In genomic region chr3:128469584-128469983, GRCh38 we compare ENCODE assay signal across 9 cellular contexts. TPM values are rescaled to one million over a fixed set of nuclear protein-coding genes. Genes with fewer than 3 reads are reported as not detected.
"Had no signal": no experiment of that assay in that cellular context is flagged by ENCODE, and none has a peak within 500 bp of the region (broad histone marks: within the 10 kb centered on the region; RNA-seq: fewer than 3 reads in every experiment).

No MANE protein-coding gene starts in this region.

- H3K4me1 ChIP-seq: HAP-1 had no signal

- H3K27ac ChIP-seq: GM23248 had no signal

- DNase-seq: GM23248, GOT3, H7, KG1 had no signal

- H3K4me3 Mint-ChIP-seq: IgD-negative memory B cell had no signal

- H3K27ac Mint-ChIP-seq: IgD-negative memory B cell had no signal

- H3K36me3 ChIP-seq: HAP-1 had no signal

- H3K4me3 ChIP-seq: GM23248, HAP-1 had no signal

- H3K9me3 ChIP-seq: HAP-1 had no signal

RNA-seq across cellular contexts. Expression of gene DNAJB8, which starts 2.9 kb away (rescaled TPM):
- total RNA-seq: GM23248, H4, H7, HepG2, HT-29 had no signal
- polyA plus RNA-seq: GM23248, HepG2, IgD-negative memory B cell had no signal
